Comparison of ENCODE assay signal across 17 cellular contexts in genomic region chr11:123487157-123487744, GRCh38.
"Had no signal": no experiment of that assay in that cellular context is flagged by ENCODE, and none has a peak within 500 bp of the region (broad histone marks: within the 10 kb centered on the region; RNA-seq: fewer than 3 reads in every experiment).

No MANE protein-coding gene starts in this region.

- H3K9me3 ChIP-seq: colonic mucosa, esophagus muscularis mucosa, lower lobe of right lung, psoas muscle, right lobe of liver, uterus had no signal

- H3K36me3 Mint-ChIP-seq: mesothelial cell of epicardium had no signal

- DNase-seq: activated CD4-positive, alpha-beta T cell treated with anti-CD3 and anti-CD28 coated beads, Interleukin-2, amount 50 U/mL, for 1 hour; activated CD4-positive, CD25-positive, alpha-beta regulatory T cell; activated CD8-positive, alpha-beta memory T cell treated with anti-CD3 and anti-CD28 coated beads for 24 hours; activated naive CD4-positive, alpha-beta T cell treated with anti-CD3 and anti-CD28 coated beads for 36 hours; activated naive CD8-positive, alpha-beta T cell treated with anti-CD3 and anti-CD28 coated beads, Interleukin-2, amount 50 U/mL, for 24 hours; activated T-cell treated with anti-CD3 and anti-CD28 coated beads for 4 hours; lower lobe of right lung; nephron progenitor cell; psoas muscle; right lobe of liver; stimulated activated naive CD8-positive, alpha-beta T cell treated with anti-CD3 and anti-CD28 coated beads, Interleukin-15, amount 100 ng/mL, for 72 hours; uterus had no signal

- H3K4me3 Mint-ChIP-seq: activated naive CD4-positive, alpha-beta T cell treated with anti-CD3 and anti-CD28 coated beads for 36 hours; activated naive CD8-positive, alpha-beta T cell treated with anti-CD3 and anti-CD28 coated beads, Interleukin-2, amount 50 U/mL, for 24 hours; activated T-helper 17 cell treated with anti-CD3 and anti-CD28 coated beads, Interleukin-2, amount 50 U/mL, for 72 hours; mesothelial cell of epicardium; nephron progenitor cell; stimulated activated naive CD8-positive, alpha-beta T cell treated with anti-CD3 and anti-CD28 coated beads, Interleukin-15, amount 100 ng/mL, for 72 hours had no signal

- H3K4me1 Mint-ChIP-seq: activated T-helper 17 cell treated with anti-CD3 and anti-CD28 coated beads, Interleukin-2, amount 50 U/mL, for 72 hours; mesothelial cell of epicardium had no signal

- H3K27ac Mint-ChIP-seq: activated naive CD4-positive, alpha-beta T cell treated with anti-CD3 and anti-CD28 coated beads for 36 hours; activated naive CD8-positive, alpha-beta T cell treated with anti-CD3 and anti-CD28 coated beads, Interleukin-2, amount 50 U/mL, for 24 hours; activated T-helper 17 cell treated with anti-CD3 and anti-CD28 coated beads, Interleukin-2, amount 50 U/mL, for 72 hours; mesothelial cell of epicardium; nephron progenitor cell; stimulated activated naive CD8-positive, alpha-beta T cell treated with anti-CD3 and anti-CD28 coated beads, Interleukin-15, amount 100 ng/mL, for 72 hours had no signal

- ATAC-seq: activated naive CD8-positive, alpha-beta T cell treated with anti-CD3 and anti-CD28 coated beads, Interleukin-2, amount 50 U/mL, for 24 hours; activated T-helper 17 cell treated with anti-CD3 and anti-CD28 coated beads, Interleukin-2, amount 50 U/mL, for 72 hours; lower lobe of right lung; psoas muscle; right lobe of liver; stimulated activated naive CD8-positive, alpha-beta T cell treated with anti-CD3 and anti-CD28 coated beads, Interleukin-15, amount 100 ng/mL, for 72 hours had no signal

- H3K4me1 ChIP-seq: colonic mucosa, esophagus muscularis mucosa, lower lobe of right lung, psoas muscle, right lobe of liver, uterus had no signal

- H3K9me3 Mint-ChIP-seq: activated naive CD4-positive, alpha-beta T cell treated with anti-CD3 and anti-CD28 coated beads for 36 hours; activated naive CD8-positive, alpha-beta T cell treated with anti-CD3 and anti-CD28 coated beads, Interleukin-2, amount 50 U/mL, for 24 hours; activated T-helper 17 cell treated with anti-CD3 and anti-CD28 coated beads, Interleukin-2, amount 50 U/mL, for 72 hours; mesothelial cell of epicardium; nephron progenitor cell; stimulated activated naive CD8-positive, alpha-beta T cell treated with anti-CD3 and anti-CD28 coated beads, Interleukin-15, amount 100 ng/mL, for 72 hours had no signal

- H3K36me3 ChIP-seq: cardiac muscle cell, colonic mucosa, esophagus muscularis mucosa, lower lobe of right lung, right lobe of liver, uterus had no signal

- H3K27ac ChIP-seq: cardiac muscle cell, colonic mucosa, esophagus muscularis mucosa, lower lobe of right lung, psoas muscle, right lobe of liver, uterus had no signal

- H3K27me3 ChIP-seq: cardiac muscle cell, colonic mucosa, esophagus muscularis mucosa, right lobe of liver, uterus had no signal

- H3K27me3 Mint-ChIP-seq: activated T-helper 17 cell treated with anti-CD3 and anti-CD28 coated beads, Interleukin-2, amount 50 U/mL, for 72 hours had no signal

- H3K4me3 ChIP-seq: cardiac muscle cell, colonic mucosa, esophagus muscularis mucosa, lower lobe of right lung, psoas muscle, right lobe of liver, uterus had no signal
